In the genomic region with DNA sequence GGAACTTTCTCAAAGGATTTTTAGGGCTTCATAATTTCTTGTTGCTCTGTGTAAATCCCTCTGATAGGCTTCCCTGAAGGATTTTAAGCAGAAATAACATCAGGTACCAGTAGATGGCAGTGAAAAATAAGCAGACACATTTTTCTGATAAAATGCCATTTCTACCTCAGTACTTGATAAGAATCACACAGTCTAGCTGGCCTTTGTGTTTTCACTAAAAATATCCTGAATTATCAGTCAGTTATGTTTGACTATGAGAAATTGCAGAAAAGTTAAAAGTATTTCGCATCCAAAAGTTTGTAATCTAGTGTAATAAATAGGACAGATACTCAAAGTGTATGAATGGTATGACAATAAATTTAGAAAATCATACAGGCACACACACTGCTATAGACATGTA, we compare ENCODE assay signal across 8 cellular contexts.
DNase-seq lines count a peak whose midpoint lies in the region; ATAC-seq, FAIRE-seq and TF ChIP-seq lines count a peak whose summit lies in the region.

No MANE protein-coding gene starts in this region.

- H3K4me3 ChIP-seq in HCT116 (replicated peaks in 1 of 2; ENCODE audit: low read depth in 1 of 2, low read length in 2 of 2) (no peak overlapping the region), fibroblast of villous mesenchyme (ENCODE audit: low read depth, low read length) (no peak overlapping the region), tibial artery (no peak overlapping the region)

- FAIRE-seq in D721Med (lab: Jason Lieb, UNC) = peak; percentile 87
- peak; percentile 54 for FAIRE-seq in RCC 7860 (lab: Jason Lieb, UNC)

- no TSS peak for BruUV-seq in HCT116 (replicated peaks; lab: Mats Ljungman, UMichigan)

- no peak overlapping the region for H3K4me2 ChIP-seq in HCT116 (ENCODE audit: low read length)

- ATAC-seq in HCT116 (peak; percentile 70), GM21576 (IDR thresholded peaks at IDR 0.05; ENCODE audit: unreplicated experiment) (no peak)

- H3K27ac ChIP-seq in HCT116 (ENCODE audit: low read depth, low read length) (no peak overlapping the region), tibial artery (no peak overlapping the region)

- no peak overlapping the region for H2AFZ ChIP-seq in HCT116 (ENCODE audit: low read depth, low read length, poor library complexity, severe bottlenecking)

- CTCF ChIA-PET in HCT116 (lab: Charles Lee) = interaction anchor here (1.1 to 3.9 kb wide), 5 partner anchors 11 to 195 kb away, joined by 3 to 29 read pairs (median 4); no protein-coding TSS in a partner anchor

- H3K4me1 ChIP-seq in HCT116 (ENCODE audit: control insufficient read depth in 1 of 2, insufficient read depth in 2 of 2, low read length in 2 of 2) (no peaks in the 10 kb centered on the region), tibial artery (no peaks in the 10 kb centered on the region)

- TF ChIP-seq RAD21 in HCT116 (IDR thresholded peaks at IDR 0.05; ENCODE audit: low read depth) = peak; percentile 73

- no peaks in the 10 kb centered on the region for H3K79me2 ChIP-seq in HCT116 (ENCODE audit: insufficient read depth, low read length)

- no peak for TF ChIP-seq POLR2A in HCT116 (IDR thresholded peaks at IDR 0.05; ENCODE audit: borderline replicate concordance, extremely low read depth, insufficient read depth, insufficient read length)

- H3K36me3 ChIP-seq in HCT116 (ENCODE audit: control insufficient read depth in 1 of 2, insufficient read depth in 2 of 2, low read length in 2 of 2) (no peaks in the 10 kb centered on the region), tibial artery (peaks cover 0 to 10% (median 7%) of the 10 kb centered on the region in 3 donors)

- H3K9me2 ChIP-seq in HCT116 (ENCODE audit: insufficient read depth) = no peaks in the 10 kb centered on the region

- no peak overlapping the region for H3K9ac ChIP-seq in HCT116 (ENCODE audit: low read length)

- H3K9me3 ChIP-seq in HCT116 (ENCODE audit: control insufficient read depth in 1 of 2, insufficient read depth in 1 of 2, low read depth in 1 of 2, low read length in 2 of 2) (no peaks in the 10 kb centered on the region), tibial artery (no peaks in the 10 kb centered on the region)

- intact Hi-C loops in HCT116 (cut with micrococcal nuclease) (loop anchor here (1.0 kb wide), 1 partner anchor 196 kb away; no protein-coding TSS in a partner anchor), tibial artery (cut with DNase I; ENCODE audit: low total_unique reads) (loop anchor here (10.0 kb wide), 1 partner anchor 190 kb away; no protein-coding TSS in a partner anchor), posterior cingulate gyrus (cut with DNase I) (loop anchor here (2.0 kb wide), 1 partner anchor 196 kb away; no protein-coding TSS in a partner anchor)

- no peaks in the 10 kb centered on the region for H3K27me3 ChIP-seq in HCT116 (ENCODE audit: insufficient read depth, low read length)
- H3K27me3 ChIP-seq in tibial artery = no peaks in the 10 kb centered on the region

- H4K20me1 ChIP-seq in HCT116 (ENCODE audit: insufficient read depth) = no peaks in the 10 kb centered on the region

- peak; percentile 84 for TF ChIP-seq CTCF in D721Med (IDR thresholded peaks at IDR 0.05; ENCODE audit: insufficient read depth, missing control alignments)
- peak; percentile 46 to 68 (median 49); a peak in 5 of 6 replicates for TF ChIP-seq CTCF in HCT116 (IDR thresholded peaks at IDR 0.05 in 2 of 3, conservative IDR thresholded peaks at IDR 0.05 in 1 of 3; ENCODE audit: borderline replicate concordance in 1 of 3, insufficient read depth in 1 of 3, low read depth in 2 of 3, low read length in 2 of 3)
- peak; percentile 63 for TF ChIP-seq CTCF in fibroblast of villous mesenchyme (IDR thresholded peaks at IDR 0.05; ENCODE audit: insufficient read depth, low read depth, low read length)
- TF ChIP-seq CTCF in tibial artery (IDR thresholded peaks at IDR 0.05) = peak; percentile 56 to 64

- POLR2A ChIA-PET in HCT116 (lab: Charles Lee) = no interaction called here

- RAD21 ChIA-PET in HCT116 (lab: Charles Lee; ENCODE audit: low non-redundant PET in 1 of 2, low total read pairs in 2 of 2, uncharacterized antibody in 2 of 2, unreplicated experiment in 2 of 2) = interaction anchor here in 1 of 2 experiments (1.5 kb wide), 1 partner anchor 195 kb away, joined by 4 read pairs; no protein-coding TSS in a partner anchor

- DNase-seq in D721Med (ENCODE audit: insufficient read length, low spot score) = no peak
- peak; percentile 28 for DNase-seq in HCT116 (ENCODE audit: low read depth, low spot score)
- DNase-seq in RCC 7860 (ENCODE audit: low spot score) = peak; percentile 22
- DNase-seq in fibroblast of villous mesenchyme (ENCODE audit: low read depth) = peak; percentile 61
- no peak for DNase-seq in tibial artery
- DNase-seq in posterior cingulate gyrus = no peak
- no peak for DNase-seq in activated CD4-positive, alpha-beta T cell treated with anti-CD3 and anti-CD28 coated beads for 48 hours

TF ChIP-seq in HCT116, 20 proteins besides CTCF, POLR2A, EP300 and RAD21:
- no peak for TF ChIP-seq CEBPB (IDR thresholded peaks at IDR 0.05; ENCODE audit: low read depth)
- TF ChIP-seq YY1 (IDR thresholded peaks at IDR 0.05; ENCODE audit: extremely low read depth, insufficient replicate concordance, low read depth, low read length) = no peak
- TF ChIP-seq TCF7L2 (IDR thresholded peaks at IDR 0.05; ENCODE audit: borderline replicate concordance, extremely low read depth, insufficient read depth, insufficient read length) = no peak
- TF ChIP-seq JUND (IDR thresholded peaks at IDR 0.05) = no peak
- TF ChIP-seq SRF (IDR thresholded peaks at IDR 0.05; ENCODE audit: low read depth) = no peak
- TF ChIP-seq ELF1 (IDR thresholded peaks at IDR 0.05; ENCODE audit: borderline replicate concordance, low read depth) = no peak
- TF ChIP-seq SIN3A (IDR thresholded peaks at IDR 0.05; ENCODE audit: low read depth) = no peak

Comparison
In these comparisons a context has a peak if more than half of its experiments do, and no peak if none do; other contexts are left out.
1. DNase-seq: peak in HCT116 (single experiment), RCC 7860 (single experiment) and fibroblast of villous mesenchyme (single experiment); none in D721Med (single experiment), tibial artery (0 of 2), posterior cingulate gyrus (0 of 10) and activated CD4-positive, alpha-beta T cell treated with anti-CD3 and anti-CD28 coated beads for 48 hours (single experiment).
2. Peak in every context shown above with its lines, with median percentiles within 50 percentile points of each other: CTCF ChIP-seq.